In the genomic region with DNA sequence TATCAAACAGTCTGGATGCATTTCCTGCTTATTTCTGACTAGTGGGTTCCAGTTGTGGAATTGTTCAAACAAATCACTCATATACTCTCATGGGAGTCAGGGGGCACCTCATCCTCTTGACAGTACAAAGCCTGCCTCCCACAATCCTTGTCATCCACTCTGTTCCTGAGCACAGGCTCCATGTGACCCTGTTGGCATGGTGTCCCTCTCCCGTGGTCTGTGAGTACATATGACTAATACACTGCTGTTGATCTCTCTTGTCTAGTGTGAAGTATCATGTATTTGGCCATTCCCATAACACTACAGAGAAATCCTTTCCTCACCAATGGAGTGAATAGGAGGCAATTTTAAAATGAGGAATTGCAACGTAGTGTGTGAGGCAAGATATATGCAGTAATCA, we compare ENCODE assay signal across 13 cellular contexts.
A peak's percentile ranks its signal among the peaks of the same experiment; 100 is the strongest.
DNase-seq lines count a peak whose midpoint lies in the region; ATAC-seq and TF ChIP-seq lines count a peak whose summit lies in the region.
"Had no signal": no experiment of that assay in that cellular context is flagged by ENCODE, and none has a peak within 500 bp of the region (broad histone marks: within the 10 kb centered on the region; RNA-seq: fewer than 3 reads in every experiment).

No MANE protein-coding gene starts in this region.

- no peaks in the 10 kb centered on the region for H3K9me3 ChIP-seq in psoas muscle

- peaks cover 6% of the 10 kb centered on the region for H3K9me3 Mint-ChIP-seq in WTC11

- intact Hi-C loops in psoas muscle (cut with DNase I), result no loop called here

- TF ChIP-seq CTCF in foreskin fibroblast (IDR thresholded peaks at IDR 0.05; ENCODE audit: low read depth, low read length) (no peak), psoas muscle (IDR thresholded peaks at IDR 0.05) (no peak), WTC11 (IDR thresholded peaks at IDR 0.05) (no peak)

- WGBS in psoas muscle, 3 donors, result 36 to 49% (median 44%) methylated on average over 2 of the region's 2 CpGs

- H3K27ac Mint-ChIP-seq in WTC11, result no peak overlapping the region

- CTCF ChIA-PET in WTC11 (lab: Charles Lee), result no interaction called here

- POLR2A ChIA-PET in WTC11 (lab: Charles Lee), result no interaction called here

- H3K27me3 Mint-ChIP-seq in WTC11 (ENCODE audit: low read depth), result no peaks in the 10 kb centered on the region

- peak; percentile 49 to 78 (median 74) for ATAC-seq in psoas muscle
- no peak for ATAC-seq in HG03457 (IDR thresholded peaks at IDR 0.05; ENCODE audit: unreplicated experiment)
- no peak for ATAC-seq in GM19395 (IDR thresholded peaks at IDR 0.05; ENCODE audit: unreplicated experiment)
- ATAC-seq in WTC11, result no peak

- no peaks in the 10 kb centered on the region for H3K36me3 ChIP-seq in psoas muscle (ENCODE audit: insufficient read depth in 1 of 2, low read depth in 1 of 2)

- no peak overlapping the region for H3K27ac ChIP-seq in psoas muscle

- no peaks in the 10 kb centered on the region for H3K27me3 ChIP-seq in psoas muscle (ENCODE audit: insufficient read depth in 3 of 3, low read length in 2 of 3)

- H3K4me3 ChIP-seq in foreskin fibroblast (ENCODE audit: low read depth in 1 of 2, low read length in 2 of 2) (no peak overlapping the region), psoas muscle (no peak overlapping the region)

- H3K4me1 Mint-ChIP-seq in WTC11, result peaks cover 11% of the 10 kb centered on the region

- DNase-seq in DMS53 (lab: John Stamatoyannopoulos, UW), result peak; percentile 94
- DNase-seq in T1000 (lab: John Stamatoyannopoulos, UW), result peak; percentile 44
- DNase-seq in foreskin fibroblast, result peak; percentile 95
- peak; percentile 49 to 66 for DNase-seq in psoas muscle
- DNase-seq in NCI-H510A treated with DMSO at 0.1 percent for 48 hours (lab: John Stamatoyannopoulos, UW), result no peak
- no peak for DNase-seq in WTC11 (ENCODE audit: low spot score)
- DNase-seq: activated CD4-positive, alpha-beta T cell treated with anti-CD3 and anti-CD28 coated beads, Interleukin-2, amount 50 U/mL, for 4 hours; DND-41; KBM-7; midbrain; stimulated activated CD4-positive, alpha-beta T cell treated with anti-CD3 and anti-CD28 coated beads, Interleukin-4, amount 100 ng/mL, for 1 hour had no signal

- H3K4me3 Mint-ChIP-seq in WTC11, result no peak overlapping the region

- peaks cover 4% of the 10 kb centered on the region for H3K4me1 ChIP-seq in psoas muscle

- H3K36me3 Mint-ChIP-seq in WTC11, result no peaks in the 10 kb centered on the region

TF ChIP-seq in WTC11, 78 proteins besides CTCF, POLR2A, EP300 and RAD21:
- no peak for TF ChIP-seq HMGA2 (CRISPR knock-in tag; IDR thresholded peaks at IDR 0.05)
- TF ChIP-seq ZBTB43 (CRISPR knock-in tag; IDR thresholded peaks at IDR 0.05), result no peak
- TF ChIP-seq ZNF416 (CRISPR knock-in tag; IDR thresholded peaks at IDR 0.05), result no peak
- TF ChIP-seq SMAD4 (CRISPR knock-in tag; IDR thresholded peaks at IDR 0.05), result no peak
- no peak for TF ChIP-seq MYBL2 (CRISPR knock-in tag; IDR thresholded peaks at IDR 0.05)
- no peak for TF ChIP-seq ESRRA (CRISPR knock-in tag; IDR thresholded peaks at IDR 0.05; ENCODE audit: borderline replicate concordance)

Comparison
In these comparisons a context has a peak if more than half of its experiments do, and no peak if none do; other contexts are left out.
1. DNase-seq: peak in DMS53 (single experiment), T1000 (single experiment), foreskin fibroblast (2 of 2) and psoas muscle (2 of 2); none in NCI-H510A treated with DMSO at 0.1 percent for 48 hours (single experiment) and WTC11 (single experiment).
2. ATAC-seq: peak in psoas muscle (4 of 4); none in HG03457 (single experiment), GM19395 (single experiment) and WTC11 (single experiment).